ENCODE assay signal across 18 cellular contexts in the genomic region with DNA sequence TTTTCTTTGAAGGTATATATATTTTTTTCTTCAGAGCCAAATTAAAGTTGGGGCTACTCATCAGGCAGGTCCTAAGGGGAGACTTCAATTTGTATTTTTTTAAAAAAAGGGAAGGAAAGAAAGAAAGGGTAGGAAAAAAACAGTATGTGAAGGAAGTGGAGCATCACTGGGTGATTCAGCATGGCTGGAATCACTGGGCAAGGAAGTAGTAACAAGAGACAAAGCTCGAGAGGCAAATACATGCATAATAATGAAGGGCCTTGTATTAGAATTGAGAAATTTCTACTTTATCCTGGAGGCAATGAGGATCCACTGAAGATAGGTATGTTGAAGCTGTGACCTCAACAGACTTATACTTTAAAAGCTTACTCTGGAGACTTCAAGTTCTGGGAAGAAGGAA.
"Had no signal": no experiment of that assay in that cellular context is flagged by ENCODE, and none has a peak within 500 bp of the region (broad histone marks: within the 10 kb centered on the region; RNA-seq: fewer than 3 reads in every experiment).

No MANE protein-coding gene starts in this region.

- H3K27me3 ChIP-seq: gastroesophageal sphincter had no signal

- H3K4me3 Mint-ChIP-seq: central memory CD8-positive, alpha-beta T cell; nephron had no signal

- H3K4me1 Mint-ChIP-seq: central memory CD8-positive, alpha-beta T cell; nephron had no signal

- H3K27ac ChIP-seq: gastroesophageal sphincter, skin epidermis, VCaP had no signal

- H3K9me3 ChIP-seq: gastroesophageal sphincter had no signal

- DNase-seq: activated CD4-positive, alpha-beta T cell treated with anti-CD3 and anti-CD28 coated beads for 1 hour; activated CD4-positive, alpha-beta T cell treated with anti-CD3 and anti-CD28 coated beads, Interleukin-2, amount 50 U/mL, for 48 hours; activated naive CD4-positive, alpha-beta T cell treated with anti-CD3 and anti-CD28 coated beads, Interleukin-2, amount 50 U/mL, for 16 hours; cortex of kidney; effector memory CD4-positive, alpha-beta T cell; kidney glomerular epithelial cell; occipital lobe; right cardiac atrium; stimulated activated CD4-positive, alpha-beta T cell treated with anti-CD3 and anti-CD28 coated beads, Interleukin-4, amount 100 ng/mL, for 4 hours; stimulated activated CD8-positive, alpha-beta memory T cell treated with anti-CD3 and anti-CD28 coated beads, Interleukin-4, amount 100 ng/mL, for 48 hours; stimulated activated naive CD4-positive, alpha-beta T cell treated with Interleukin-2 at 50 U/mL for 16 hours; trophoblast cell had no signal

- H3K9me3 Mint-ChIP-seq: activated T-helper 2 cell treated with anti-CD3 and anti-CD28 coated beads, Interferon-gamma antibody, Interleukin-2, Interleukin-4, amounts not matched to agents 10 μg/mL and 5 μg/mL and 100 μg/mL, durations not matched to agents 14 hours and 24 hours and 36 hours; central memory CD8-positive, alpha-beta T cell; nephron had no signal

- H3K4me1 ChIP-seq: gastroesophageal sphincter had no signal

- H3K27ac Mint-ChIP-seq: activated T-helper 2 cell treated with anti-CD3 and anti-CD28 coated beads, Interferon-gamma antibody, Interleukin-2, Interleukin-4, amounts not matched to agents 10 μg/mL and 5 μg/mL and 100 μg/mL, durations not matched to agents 14 hours and 24 hours and 36 hours; nephron had no signal

- H3K4me3 ChIP-seq: gastroesophageal sphincter, skin epidermis had no signal

- ATAC-seq: gastroesophageal sphincter, right cardiac atrium had no signal
